ENCODE assay signal across 1 cellular context in genomic region chr18:48672671-48673340, GRCh38.
TF ChIP-seq lines count a peak whose summit lies in the region.

No MANE protein-coding gene starts in this region.

TF ChIP-seq in IMR-90, 13 proteins besides CTCF, POLR2A, EP300 and RAD21 (continued from another document):
- TF ChIP-seq MAZ (IDR thresholded peaks at IDR 0.05; ENCODE audit: borderline replicate concordance, low read depth, low read length), result no peak
